8 cellular contexts compared by ENCODE assay signal in genomic region chr6:44248579-44248978, GRCh38. TPM values are rescaled to one million over a fixed set of nuclear protein-coding genes. Genes with fewer than 3 reads are reported as not detected.
DNase-seq lines count a peak whose midpoint lies in the region; ATAC-seq and TF ChIP-seq lines count a peak whose summit lies in the region.

No MANE protein-coding gene starts in this region.

- 7 to 26% (median 17%) methylated on average over 1 of the region's 1 CpG for WGBS in adrenal gland, 4 donors
- 22 to 30% methylated on average over 1 of the region's 1 CpG for WGBS in testis, 2 donors

- CTCF ChIA-PET in activated CD4-positive, alpha-beta T cell treated with anti-CD3 and anti-CD28 coated beads, Interleukin-2, amount 10 ng/mL, durations not matched to agents 7 days and 5 days (lab: Charles Lee) = interaction anchor here (2.4 to 7.8 kb wide), 3 partner anchors 7 to 20 kb away, joined by 7 to 66 read pairs (median 19); partner anchors contain the start of gene SLC35B2

- H3K4me1 ChIP-seq in adrenal gland (replicated peaks in 1 of 2) = peaks cover 19 to 38% of the 10 kb centered on the region in 2 donors
- peaks cover 9% of the 10 kb centered on the region for H3K4me1 ChIP-seq in testis

- H3K27me3 ChIP-seq in adrenal gland = no peaks in the 10 kb centered on the region
- H3K27me3 ChIP-seq in kidney epithelial cell (ENCODE audit: control insufficient read depth, insufficient read depth, low read length) = no peaks in the 10 kb centered on the region
- H3K27me3 ChIP-seq in testis = no peaks in the 10 kb centered on the region

- TF ChIP-seq POLR2A in adrenal gland (IDR thresholded peaks at IDR 0.05) = no peak
- no peak for TF ChIP-seq POLR2A in testis (IDR thresholded peaks at IDR 0.05)

- H3K9me3 ChIP-seq in adrenal gland (replicated peaks in 1 of 3) = no peaks in the 10 kb centered on the region
- H3K9me3 ChIP-seq in testis = no peaks in the 10 kb centered on the region

- no peak for ATAC-seq in GM21825 (IDR thresholded peaks at IDR 0.05; ENCODE audit: unreplicated experiment)

- no peak for TF ChIP-seq CTCF in adrenal gland (IDR thresholded peaks at IDR 0.05)
- TF ChIP-seq CTCF in kidney epithelial cell (IDR thresholded peaks at IDR 0.05; ENCODE audit: insufficient read depth, low read length, poor library complexity, severe bottlenecking) = no peak
- no peak for TF ChIP-seq CTCF in testis (IDR thresholded peaks at IDR 0.05)

- no peaks in the 10 kb centered on the region for H3K27me3 Mint-ChIP-seq in activated CD4-positive, alpha-beta T cell treated with anti-CD3 and anti-CD28 coated beads, Interleukin-2, amount 10 ng/mL, durations not matched to agents 7 days and 5 days

- intact Hi-C loops in adrenal gland (cut with DNase I) (no loop called here), testis (cut with DNase I; ENCODE audit: low total_unique reads) (no loop called here)

- H3K27ac ChIP-seq in adrenal gland (peak overlapping the region in 4 of 5 donors; percentile 95 to 100 (median 98)), testis (peak overlapping the region; percentile 100)

- H3K4me1 Mint-ChIP-seq in activated CD4-positive, alpha-beta T cell treated with anti-CD3 and anti-CD28 coated beads, Interleukin-2, amount 10 ng/mL, durations not matched to agents 7 days and 5 days = peaks cover 61% of the 10 kb centered on the region

- H3K36me3 ChIP-seq in adrenal gland (replicated peaks in 1 of 2) (peaks cover 0 to 57% of the 10 kb centered on the region in 2 donors), kidney epithelial cell (ENCODE audit: control insufficient read depth, insufficient read depth, low read length) (peaks cover 12% of the 10 kb centered on the region), testis (ENCODE audit: low read depth, missing control alignments) (no peaks in the 10 kb centered on the region)

- H3K4me3 Mint-ChIP-seq in activated CD4-positive, alpha-beta T cell treated with anti-CD3 and anti-CD28 coated beads, Interleukin-2, amount 10 ng/mL, durations not matched to agents 7 days and 5 days = peak overlapping the region; percentile 99

- POLR2A ChIA-PET in activated CD4-positive, alpha-beta T cell treated with anti-CD3 and anti-CD28 coated beads, Interleukin-2, amount 10 ng/mL, durations not matched to agents 7 days and 5 days (lab: Charles Lee) = no interaction called here

- peak overlapping the region in 2 of 4 donors; percentile 93 to 99 for H3K4me3 ChIP-seq in adrenal gland
- H3K4me3 ChIP-seq in kidney epithelial cell (ENCODE audit: low read depth, low read length) = peak overlapping the region; percentile 80
- H3K4me3 ChIP-seq in testis = peak overlapping the region in 1 of 2 donors; percentile 100

- peak overlapping the region; percentile 95 for H3K27ac Mint-ChIP-seq in activated CD4-positive, alpha-beta T cell treated with anti-CD3 and anti-CD28 coated beads, Interleukin-2, amount 10 ng/mL, durations not matched to agents 7 days and 5 days

- DNase-seq in activated CD4-positive, alpha-beta T cell treated with anti-CD3 and anti-CD28 coated beads, Interleukin-2, amount 10 ng/mL, durations not matched to agents 7 days and 5 days = no peak
- no peak for DNase-seq in activated CD4-positive, alpha-beta T cell treated with anti-CD3 and anti-CD28 coated beads, Interleukin-2, amount 50 U/mL, for 48 hours
- DNase-seq in adrenal gland (no peak), kidney epithelial cell (ENCODE audit: low read depth) (no peak), testis (no peak), SIG-M5 treated with dmso at 0.1 percent for 504 hours (lab: John Stamatoyannopoulos, UW; ENCODE audit: unreplicated experiment) (no peak), GM19240 (ENCODE audit: insufficient read length, low spot score) (no peak)

- peaks cover 64% of the 10 kb centered on the region for H3K36me3 Mint-ChIP-seq in activated CD4-positive, alpha-beta T cell treated with anti-CD3 and anti-CD28 coated beads, Interleukin-2, amount 10 ng/mL, durations not matched to agents 7 days and 5 days (ENCODE audit: low read depth)

- no peaks in the 10 kb centered on the region for H3K9me3 Mint-ChIP-seq in activated CD4-positive, alpha-beta T cell treated with anti-CD3 and anti-CD28 coated beads, Interleukin-2, amount 10 ng/mL, durations not matched to agents 7 days and 5 days

RNA-seq across cellular contexts. Expression of gene HSP90AB1, which starts 1.7 kb away (rescaled TPM):
- 100 to 1,000 TPM; 522 to 571 TPM for total RNA-seq in activated CD4-positive, alpha-beta T cell treated with anti-CD3 and anti-CD28 coated beads, Interleukin-2, amount 10 ng/mL, durations not matched to agents 7 days and 5 days
- 1,000 to 10,000 TPM in 3 of 8 donors, 100 to 1,000 TPM in 5; 692 to 1,293 (median 857) TPM for total RNA-seq in adrenal gland
- polyA plus RNA-seq in adrenal gland = 1,000 to 10,000 TPM in 1 of 3 donors, 100 to 1,000 TPM in 2; 275 to 2,249 (median 420) TPM
- 1,065 and 1,294 TPM in 2 replicates for total RNA-seq in kidney epithelial cell
- total RNA-seq in testis = 100 to 1,000 TPM; 480 to 610 TPM
- polyA plus RNA-seq in testis (ENCODE audit: insufficient read depth, low read depth, low replicate concordance) = 602 TPM

RNA-seq across cellular contexts. Expression of gene SLC35B2, which starts 8.7 kb away (rescaled TPM):
- 10 to 100 TPM; 29.5 to 30.1 TPM for total RNA-seq in activated CD4-positive, alpha-beta T cell treated with anti-CD3 and anti-CD28 coated beads, Interleukin-2, amount 10 ng/mL, durations not matched to agents 7 days and 5 days
- 10 to 100 TPM; 48.5 to 79.8 (median 63.5) TPM for total RNA-seq in adrenal gland
- polyA plus RNA-seq in adrenal gland = 10 to 100 TPM; 12.7 to 37.5 (median 19.3) TPM
- total RNA-seq in kidney epithelial cell = 67.3 and 78.2 TPM in 2 replicates
- total RNA-seq in testis = 10 to 100 TPM; 42.4 to 49.8 TPM
- 32.1 TPM for polyA plus RNA-seq in testis (ENCODE audit: insufficient read depth, low read depth, low replicate concordance)

RNA-seq across cellular contexts. Expression of gene NFKBIE, which starts 16.8 kb away (rescaled TPM):
- 10 to 100 TPM; 14.7 to 15.3 TPM for total RNA-seq in activated CD4-positive, alpha-beta T cell treated with anti-CD3 and anti-CD28 coated beads, Interleukin-2, amount 10 ng/mL, durations not matched to agents 7 days and 5 days
- total RNA-seq in adrenal gland (10 to 100 TPM in 5 of 8 donors, 1 to 10 TPM in 3; 4.8 to 31.2 (median 10.5) TPM), kidney epithelial cell (46.3 and 61.5 TPM in 2 replicates), testis (10 to 100 TPM; 18.3 to 29.2 TPM)
- polyA plus RNA-seq in adrenal gland (10 to 100 TPM in 2 of 3 donors, 1 to 10 TPM in 1; 5.8 to 17.0 (median 10.5) TPM), testis (ENCODE audit: insufficient read depth, low read depth, low replicate concordance) (13.1 TPM)

RNA-seq across cellular contexts. Expression of gene TMEM151B, which starts 21.7 kb away (rescaled TPM):
- total RNA-seq in activated CD4-positive, alpha-beta T cell treated with anti-CD3 and anti-CD28 coated beads, Interleukin-2, amount 10 ng/mL, durations not matched to agents 7 days and 5 days = not detected
- total RNA-seq in adrenal gland (1 to 10 TPM in 2 of 8 donors, under 1 TPM in 4, not detected in 2; 0.07 to 3.3 (median 0.41) TPM), kidney epithelial cell (0.13 and 0.21 TPM in 2 replicates), testis (1 to 10 TPM; 1.6 to 2.8 TPM)
- polyA plus RNA-seq in adrenal gland (1 to 10 TPM in 2 of 3 donors, under 1 TPM in 1; 0.88 to 3.9 (median 1.2) TPM), testis (ENCODE audit: insufficient read depth, low read depth, low replicate concordance) (1.3 TPM)

RNA-seq across cellular contexts. Expression of gene SLC29A1, which starts 25.2 kb away (rescaled TPM):
- total RNA-seq in activated CD4-positive, alpha-beta T cell treated with anti-CD3 and anti-CD28 coated beads, Interleukin-2, amount 10 ng/mL, durations not matched to agents 7 days and 5 days = 10 to 100 TPM; 38.5 to 46.9 TPM
- 100 to 1,000 TPM; 104 to 356 (median 186) TPM for total RNA-seq in adrenal gland
- 100 to 1,000 TPM in 2 of 3 donors, 10 to 100 TPM in 1; 51.9 to 113 (median 108) TPM for polyA plus RNA-seq in adrenal gland
- total RNA-seq in kidney epithelial cell = 36.1 and 43.9 TPM in 2 replicates
- total RNA-seq in testis = 10 to 100 TPM; 51.3 to 70.0 TPM
- 41.2 TPM for polyA plus RNA-seq in testis (ENCODE audit: insufficient read depth, low read depth, low replicate concordance)
